ENCODE assay signal across 9 cellular contexts in genomic region chr17:49730078-49730786, GRCh38. TPM values are rescaled to one million over a fixed set of nuclear protein-coding genes. Genes with fewer than 3 reads are reported as not detected.
DNase-seq lines count a peak whose midpoint lies in the region; ATAC-seq and TF ChIP-seq lines count a peak whose summit lies in the region.
"Had no signal": no experiment of that assay in that cellular context is flagged by ENCODE, and none has a peak within 500 bp of the region (broad histone marks: within the 10 kb centered on the region; RNA-seq: fewer than 3 reads in every experiment).

No MANE protein-coding gene starts in this region.

- H3K36me3 Mint-ChIP-seq in naive thymus-derived CD4-positive, alpha-beta T cell = peaks cover 19 to 39% (median 36%) of the 10 kb centered on the region in 5 donors

- H3K9me3 ChIP-seq in Peyer's patch (no peaks in the 10 kb centered on the region), fibroblast of lung (ENCODE audit: control insufficient read depth, insufficient read depth, low read depth, low read length) (no peaks in the 10 kb centered on the region)
- H3K9me3 ChIP-seq in naive thymus-derived CD4-positive, alpha-beta T cell (ENCODE audit: control insufficient read depth in 2 of 3, low read length in 3 of 3) = no peaks in the 10 kb centered on the region

- peaks cover 35 to 71% (median 56%) of the 10 kb centered on the region in 7 donors for H3K4me1 Mint-ChIP-seq in naive thymus-derived CD4-positive, alpha-beta T cell

- H3K9me3 Mint-ChIP-seq in naive thymus-derived CD4-positive, alpha-beta T cell = peaks cover 0 to 3% (median 0%) of the 10 kb centered on the region in 11 donors

- no peaks in the 10 kb centered on the region for H3K27me3 Mint-ChIP-seq in naive thymus-derived CD4-positive, alpha-beta T cell

- H3K4me2 ChIP-seq in fibroblast of lung (ENCODE audit: extremely low read depth, insufficient read depth, low read length) = no peak overlapping the region

- H3K4me1 ChIP-seq in Peyer's patch (peaks cover 0 to 31% (median 0%) of the 10 kb centered on the region in 4 donors), fibroblast of lung (ENCODE audit: control insufficient read depth, extremely low read depth, insufficient read depth, low read length) (peaks cover 2% of the 10 kb centered on the region)
- H3K4me1 ChIP-seq in naive thymus-derived CD4-positive, alpha-beta T cell (ENCODE audit: control insufficient read depth in 2 of 2, insufficient read depth in 2 of 2, low read length in 2 of 2) = peaks cover 21 to 27% of the 10 kb centered on the region in 2 donors

- POLR2A ChIA-PET in naive thymus-derived CD4-positive, alpha-beta T cell (lab: Charles Lee) = interaction anchor here (0.5 to 1.9 kb wide), 9 partner anchors 12 to 59 kb away, joined by 3 to 6 read pairs (median 3); partner anchors contain the start of genes FAM117A, KAT7 and SLC35B1

- no peak for ATAC-seq in naive thymus-derived CD4-positive, alpha-beta T cell

- H4K20me1 ChIP-seq in fibroblast of lung (ENCODE audit: control insufficient read depth, extremely low read depth, insufficient read depth, low read length) = no peaks in the 10 kb centered on the region

- H3K27me3 ChIP-seq in Peyer's patch (no peaks in the 10 kb centered on the region), fibroblast of lung (ENCODE audit: control insufficient read depth, insufficient read depth, low read length) (no peaks in the 10 kb centered on the region), H7 (ENCODE audit: control insufficient read depth, insufficient read depth, low read length) (no peaks in the 10 kb centered on the region)
- no peaks in the 10 kb centered on the region for H3K27me3 ChIP-seq in naive thymus-derived CD4-positive, alpha-beta T cell (ENCODE audit: control insufficient read depth in 2 of 2, insufficient read depth in 2 of 2, low read length in 2 of 2)

- peak overlapping the region in 3 of 9 donors; percentile 38 to 84 (median 52) for H3K27ac Mint-ChIP-seq in naive thymus-derived CD4-positive, alpha-beta T cell

- TF ChIP-seq CTCF in Peyer's patch (IDR thresholded peaks at IDR 0.05) (no peak), fibroblast of lung (conservative IDR thresholded peaks at IDR 0.05 in 1 of 2, IDR thresholded peaks at IDR 0.05 in 1 of 2; ENCODE audit: low read depth in 1 of 2, low read length in 2 of 2) (no peak)

- DNase-seq in AG08395 (ENCODE audit: low spot score) (peak; percentile 88), Peyer's patch (peak in 2 of 3 donors; percentile 56 to 67), fibroblast of lung (ENCODE audit: low read depth in 2 of 2) (peak; percentile 94), H7 (no peak), GF-D8 (lab: John Stamatoyannopoulos, UW) (no peak), SW 1271 (lab: John Stamatoyannopoulos, UW) (no peak)
- DNase-seq in naive thymus-derived CD4-positive, alpha-beta T cell = no peak
- no peak for DNase-seq in activated naive CD4-positive, alpha-beta T cell treated with anti-CD3 and anti-CD28 coated beads, Interleukin-2, amount 50 U/mL, for 16 hours
- DNase-seq: NCI-H1417 had no signal

- TF ChIP-seq POLR2A in Peyer's patch (IDR thresholded peaks at IDR 0.05) = no peak

- intact Hi-C loops in naive thymus-derived CD4-positive, alpha-beta T cell (cut with micrococcal nuclease) = loop anchor here in 1 of 2 donors (5.0 kb wide), 1 partner anchor 1993 kb away; no protein-coding TSS in a partner anchor

- peaks cover 0 to 7% (median 0%) of the 10 kb centered on the region in 3 donors for H3K36me3 ChIP-seq in Peyer's patch
- H3K36me3 ChIP-seq in fibroblast of lung (ENCODE audit: control insufficient read depth, insufficient read depth, low read length) = no peaks in the 10 kb centered on the region
- H3K36me3 ChIP-seq in naive thymus-derived CD4-positive, alpha-beta T cell (ENCODE audit: control insufficient read depth in 2 of 3, insufficient read depth in 3 of 3, low read length in 3 of 3) = peaks cover 8 to 57% (median 13%) of the 10 kb centered on the region in 3 experiments
- no peaks in the 10 kb centered on the region; the same call in 1 of the 2 replicates for H3K36me3 ChIP-seq in H7 (replicated peaks; ENCODE audit: control insufficient read depth, insufficient read depth, low read length)

- H2AFZ ChIP-seq in fibroblast of lung (ENCODE audit: low read length) = no peak overlapping the region

- peak overlapping the region; percentile 27 to 85 (median 49) for H3K27ac ChIP-seq in Peyer's patch
- H3K27ac ChIP-seq in fibroblast of lung (ENCODE audit: insufficient read depth, low read length) = no peak overlapping the region
- H3K27ac ChIP-seq in naive thymus-derived CD4-positive, alpha-beta T cell (ENCODE audit: low read depth, low read length) = peak overlapping the region; percentile 23

- no peaks in the 10 kb centered on the region for H3K79me2 ChIP-seq in fibroblast of lung (ENCODE audit: control insufficient read depth, insufficient read depth, low read length)

- H3K4me3 ChIP-seq in Peyer's patch = no peak overlapping the region
- H3K4me3 ChIP-seq in fibroblast of lung (replicated peaks in 1 of 4; ENCODE audit: control extremely low read depth in 1 of 4, insufficient read depth in 1 of 4, low read depth in 3 of 4, low read length in 4 of 4) = no peak overlapping the region
- no peak overlapping the region for H3K4me3 ChIP-seq in naive thymus-derived CD4-positive, alpha-beta T cell (ENCODE audit: low read length)
- no peak overlapping the region for H3K4me3 ChIP-seq in H7 (ENCODE audit: insufficient read depth, low read depth, low read length)

- no peak overlapping the region for H3K9ac ChIP-seq in fibroblast of lung (ENCODE audit: insufficient read depth, low read length)

- CTCF ChIA-PET in naive thymus-derived CD4-positive, alpha-beta T cell (lab: Charles Lee) = no interaction called here

- H3K4me3 Mint-ChIP-seq in naive thymus-derived CD4-positive, alpha-beta T cell = no peak overlapping the region

RNA-seq across cellular contexts. Expression of gene SLC35B1, which starts 22.5 kb away (rescaled TPM):
- total RNA-seq in Peyer's patch (100 to 1,000 TPM in 1 of 4 donors, 10 to 100 TPM in 3; 42.1 to 115 (median 78.2) TPM), fibroblast of lung (36.2 and 36.3 TPM in 2 replicates)
- 56.9 and 68.2 TPM in 2 replicates for polyA plus RNA-seq in fibroblast of lung
- 53.0 and 71.5 TPM in 2 replicates for polyA plus RNA-seq in fibroblast of lung (2012)
- polyA minus RNA-seq in fibroblast of lung (ENCODE audit: low replicate concordance) = 141 and 161 TPM in 2 replicates
- 10 to 100 TPM; 42.1 to 83.0 (median 49.0) TPM for total RNA-seq in naive thymus-derived CD4-positive, alpha-beta T cell
- polyA plus RNA-seq in naive thymus-derived CD4-positive, alpha-beta T cell = 10 to 100 TPM; 23.4 to 28.5 TPM
- total RNA-seq in H7 (2014; rRNA removed; shearing (Covaris generic)) = 57.6 and 76.6 TPM in 2 replicates

RNA-seq across cellular contexts. Expression of gene FAM117A, which starts 33.7 kb away (rescaled TPM):
- total RNA-seq in Peyer's patch (10 to 100 TPM in 1 of 4 donors, 1 to 10 TPM in 3; 6.5 to 16.5 (median 9.4) TPM), fibroblast of lung (1.0 and 3.3 TPM in 2 replicates)
- polyA plus RNA-seq in fibroblast of lung = 2.3 and 2.4 TPM in 2 replicates
- polyA plus RNA-seq in fibroblast of lung (2012) = 1.8 and 2.6 TPM in 2 replicates
- polyA minus RNA-seq in fibroblast of lung (ENCODE audit: low replicate concordance) = 2.6 and 11.3 TPM in 2 replicates
- 10 to 100 TPM; 31.8 to 99.1 (median 58.5) TPM for total RNA-seq in naive thymus-derived CD4-positive, alpha-beta T cell
- polyA plus RNA-seq in naive thymus-derived CD4-positive, alpha-beta T cell = 10 to 100 TPM; 47.2 to 59.0 TPM
- total RNA-seq in H7 (2014; rRNA removed; shearing (Covaris generic)) = 21.8 and 24.3 TPM in 2 replicates

RNA-seq across cellular contexts. Expression of gene SPOP, which starts 52.3 kb away (rescaled TPM):
- total RNA-seq in Peyer's patch (10 to 100 TPM; 72.2 to 81.3 (median 74.7) TPM), fibroblast of lung (89.6 and 112 TPM in 2 replicates)
- 35.0 and 46.7 TPM in 2 replicates for polyA plus RNA-seq in fibroblast of lung
- polyA plus RNA-seq in fibroblast of lung (2012) = 29.9 and 37.6 TPM in 2 replicates
- 75.2 and 157 TPM in 2 replicates for polyA minus RNA-seq in fibroblast of lung (ENCODE audit: low replicate concordance)
- 10 to 100 TPM; 59.6 to 94.8 (median 80.9) TPM for total RNA-seq in naive thymus-derived CD4-positive, alpha-beta T cell
- 100 to 1,000 TPM; 121 to 151 TPM for polyA plus RNA-seq in naive thymus-derived CD4-positive, alpha-beta T cell
- 16.1 and 26.2 TPM in 2 replicates for total RNA-seq in H7 (2014; rRNA removed; shearing (Covaris generic))

RNA-seq across cellular contexts. Expression of gene KAT7, which starts 58.2 kb away (rescaled TPM):
- total RNA-seq in Peyer's patch = 10 to 100 TPM; 44.3 to 50.9 (median 45.3) TPM
- 30.3 and 35.5 TPM in 2 replicates for total RNA-seq in fibroblast of lung
- polyA plus RNA-seq in fibroblast of lung = 25.6 and 34.2 TPM in 2 replicates
- 18.1 and 24.6 TPM in 2 replicates for polyA plus RNA-seq in fibroblast of lung (2012)
- polyA minus RNA-seq in fibroblast of lung (ENCODE audit: low replicate concordance) = 23.9 and 60.0 TPM in 2 replicates
- 100 to 1,000 TPM in 4 of 5 experiments, 10 to 100 TPM in 1; 85.6 to 195 (median 132) TPM for total RNA-seq in naive thymus-derived CD4-positive, alpha-beta T cell
- polyA plus RNA-seq in naive thymus-derived CD4-positive, alpha-beta T cell = 10 to 100 TPM; 39.2 to 54.8 TPM
- total RNA-seq in H7 (2014; rRNA removed; shearing (Covaris generic)) = 96.1 and 153 TPM in 2 replicates

Comparison
In these comparisons a context has a peak if more than half of its experiments do, and no peak if none do; other contexts are left out.
1. DNase-seq: peak in AG08395 (single experiment), Peyer's patch (2 of 3) and fibroblast of lung (2 of 2); none in naive thymus-derived CD4-positive, alpha-beta T cell (0 of 9), H7 (single experiment), GF-D8 (single experiment), SW 1271 (0 of 2) and activated naive CD4-positive, alpha-beta T cell treated with anti-CD3 and anti-CD28 coated beads, Interleukin-2, amount 50 U/mL, for 16 hours (single experiment).